ENCODE assay signal across 8 cellular contexts in the genomic region with DNA sequence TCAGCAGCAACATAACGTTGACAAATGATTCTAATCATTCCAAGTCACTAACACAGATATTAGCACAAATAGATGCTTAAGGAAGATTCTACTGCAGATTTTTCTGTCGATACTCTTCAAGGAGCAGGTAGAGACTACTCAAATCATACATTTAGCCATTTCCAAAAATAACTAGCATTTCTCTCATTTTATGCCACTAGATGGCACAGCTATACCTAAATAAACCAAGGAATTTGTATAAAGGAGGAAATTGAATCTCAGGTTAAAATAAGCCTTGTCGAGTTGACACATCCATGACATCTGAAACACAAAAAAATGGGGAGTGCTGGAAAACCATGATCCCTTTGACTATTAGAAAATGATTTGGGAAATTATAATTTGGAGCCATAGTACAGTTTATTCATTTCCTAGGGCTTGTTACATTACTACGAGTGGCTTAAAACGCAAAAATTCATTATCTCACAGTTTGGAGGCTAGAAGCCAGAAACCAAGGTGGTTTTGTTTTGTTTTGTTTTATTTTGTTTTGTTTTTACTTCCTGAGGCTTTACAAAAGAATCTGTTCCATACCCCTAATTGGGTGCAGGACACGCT. TPM values are rescaled to one million over a fixed set of nuclear protein-coding genes. Genes with fewer than 3 reads are reported as not detected.
DNase-seq lines count a peak whose midpoint lies in the region; ATAC-seq and TF ChIP-seq lines count a peak whose summit lies in the region.

No MANE protein-coding gene starts in this region.

- no peaks in the 10 kb centered on the region for H3K9me3 ChIP-seq in adipocyte (ENCODE audit: control insufficient read depth, low read length)
- no peaks in the 10 kb centered on the region for H3K9me3 ChIP-seq in vagina

- H3K27ac ChIP-seq in vagina: no peak overlapping the region

- no peak for ATAC-seq in HG02588 (IDR thresholded peaks at IDR 0.05; ENCODE audit: unreplicated experiment)
- no peak for ATAC-seq in GM19328 (IDR thresholded peaks at IDR 0.05; ENCODE audit: unreplicated experiment)

- intact Hi-C loops in vagina (cut with DNase I): loop anchor here (10.0 kb wide), 1 partner anchor 342 kb away; no protein-coding TSS in a partner anchor

- peak in 2 of 3 experiments; percentile 39 to 56 for TF ChIP-seq CTCF in vagina (IDR thresholded peaks at IDR 0.05)

- DNase-seq in NOMO-1 (lab: John Stamatoyannopoulos, UW; ENCODE audit: unreplicated experiment in 2 of 2) (peak; percentile 62 to 70), NOMO-1 treated with dmso at 0.1 percent for 144 hours (lab: John Stamatoyannopoulos, UW; ENCODE audit: unreplicated experiment) (no peak), NCI-H1694 treated with DMSO at 0.1 percent for 48 hours (lab: John Stamatoyannopoulos, UW) (peak; percentile 71), adipocyte (ENCODE audit: low read depth) (peak; percentile 83), iris pigment epithelial cell (ENCODE audit: low read depth) (peak; percentile 40), vagina (ENCODE audit: extremely low spot score in 2 of 2) (no peak)

- TF ChIP-seq POLR2A in vagina (IDR thresholded peaks at IDR 0.05): no peak

- no peaks in the 10 kb centered on the region for H3K4me1 ChIP-seq in adipocyte (ENCODE audit: control insufficient read depth, insufficient read depth, low read length)
- H3K4me1 ChIP-seq in vagina: no peaks in the 10 kb centered on the region

- H3K4me3 ChIP-seq in adipocyte (ENCODE audit: low read length) (no peak overlapping the region), vagina (no peak overlapping the region)

- H3K9ac ChIP-seq in adipocyte (ENCODE audit: low read length): no peak overlapping the region

- H3K27me3 ChIP-seq in adipocyte (replicated peaks; ENCODE audit: control insufficient read depth, insufficient read depth, low read length) (peaks cover 3% of the 10 kb centered on the region), vagina (no peaks in the 10 kb centered on the region)

- no peaks in the 10 kb centered on the region for H3K36me3 ChIP-seq in adipocyte (ENCODE audit: control insufficient read depth, insufficient read depth, low read length, severe bottlenecking)
- H3K36me3 ChIP-seq in vagina: no peaks in the 10 kb centered on the region

RNA-seq across cellular contexts. Expression of gene STRIT1, which starts 59.5 kb away (rescaled TPM):
- total RNA-seq in vagina: not detected

Comparison
In these comparisons a context has a peak if more than half of its experiments do, and no peak if none do; other contexts are left out.
1. DNase-seq: peak in NOMO-1 (2 of 2), NCI-H1694 treated with DMSO at 0.1 percent for 48 hours (single experiment), adipocyte (single experiment) and iris pigment epithelial cell (single experiment); none in NOMO-1 treated with dmso at 0.1 percent for 144 hours (single experiment) and vagina (0 of 2).